In the genomic region with DNA sequence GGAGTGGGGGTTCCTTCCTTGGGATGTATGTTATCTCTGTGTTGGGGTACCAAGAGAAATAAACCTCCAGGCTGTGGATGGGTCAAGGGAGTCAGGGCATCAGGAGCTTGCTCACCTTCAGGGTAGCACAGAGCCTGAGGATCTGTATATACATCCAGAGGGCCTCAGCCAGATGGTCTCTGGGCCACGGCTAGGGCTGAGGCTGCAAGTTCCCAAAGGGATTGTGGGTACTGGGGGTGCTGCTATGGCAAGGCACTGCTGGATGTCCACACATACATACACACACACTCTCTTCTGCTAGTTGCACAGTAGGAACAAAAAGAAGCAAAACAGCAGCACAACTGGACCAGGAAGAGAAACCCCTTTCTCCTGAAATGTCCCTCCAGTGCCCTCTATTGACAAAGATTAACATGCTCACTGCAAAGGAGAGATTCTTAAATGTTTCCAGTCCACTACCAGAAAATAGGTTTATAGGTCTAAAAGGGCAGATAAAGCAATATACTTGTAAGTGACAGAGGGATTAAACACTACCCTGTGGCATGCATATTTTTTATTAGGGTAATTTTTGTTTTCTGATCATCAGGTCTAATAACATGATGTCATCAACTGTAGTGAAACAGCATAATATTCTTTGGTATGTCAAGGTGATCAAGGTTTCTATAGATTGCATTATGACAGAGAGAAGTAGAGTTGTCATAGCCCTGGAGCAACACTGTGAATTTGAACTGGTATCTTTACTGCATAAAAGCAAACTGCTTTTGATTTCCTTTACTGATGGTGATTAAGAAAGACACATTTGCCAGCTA, we compare ENCODE assay signal across 9 cellular contexts. TPM values are rescaled to one million over a fixed set of nuclear protein-coding genes. Genes with fewer than 3 reads are reported as not detected.
DNase-seq lines count a peak whose midpoint lies in the region; ATAC-seq and TF ChIP-seq lines count a peak whose summit lies in the region.
"Had no signal": no experiment of that assay in that cellular context is flagged by ENCODE, and none has a peak within 500 bp of the region (broad histone marks: within the 10 kb centered on the region; RNA-seq: fewer than 3 reads in every experiment).

No MANE protein-coding gene starts in this region.

- H3K4me1 ChIP-seq in body of pancreas, result no peaks in the 10 kb centered on the region
- H3K4me1 ChIP-seq: SJSA1 had no signal

- intact Hi-C loops in body of pancreas (cut with DNase I), result no loop called here

- no peak overlapping the region for H3K27ac Mint-ChIP-seq in activated naive CD4-positive, alpha-beta T cell treated with anti-CD3 and anti-CD28 coated beads, Interleukin-2, amount 50 U/mL, for 72 hours
- no peak overlapping the region for H3K27ac Mint-ChIP-seq in activated CD8-positive, alpha-beta memory T cell treated with anti-CD3 and anti-CD28 coated beads, Interleukin-2, amount 10 ng/mL, durations not matched to agents 7 days and 5 days

- H3K4me3 ChIP-seq in body of pancreas, result no peak overlapping the region
- H3K4me3 ChIP-seq: SJSA1 had no signal

- no peak overlapping the region for H3K4me3 Mint-ChIP-seq in activated CD8-positive, alpha-beta memory T cell treated with anti-CD3 and anti-CD28 coated beads, Interleukin-2, amount 10 ng/mL, durations not matched to agents 7 days and 5 days

- no peaks in the 10 kb centered on the region for H3K9me3 Mint-ChIP-seq in activated naive CD4-positive, alpha-beta T cell treated with anti-CD3 and anti-CD28 coated beads, Interleukin-2, amount 50 U/mL, for 72 hours
- H3K9me3 Mint-ChIP-seq in activated CD8-positive, alpha-beta memory T cell treated with anti-CD3 and anti-CD28 coated beads, Interleukin-2, amount 10 ng/mL, durations not matched to agents 7 days and 5 days (ENCODE audit: low read depth), result no peaks in the 10 kb centered on the region

- TF ChIP-seq CTCF in body of pancreas (IDR thresholded peaks at IDR 0.05), result peak in 5 of 7 experiments; percentile 23 to 56 (median 45)

- H3K27me3 ChIP-seq in body of pancreas, result no peaks in the 10 kb centered on the region
- H3K27me3 ChIP-seq: SJSA1 had no signal

- CTCF ChIA-PET in activated CD8-positive, alpha-beta memory T cell treated with anti-CD3 and anti-CD28 coated beads, Interleukin-2, amount 10 ng/mL, durations not matched to agents 7 days and 5 days (lab: Charles Lee), result no interaction called here

- H3K27ac ChIP-seq in body of pancreas, result no peak overlapping the region
- H3K27ac ChIP-seq: SJSA1 had no signal

- no peak for TF ChIP-seq POLR2A in body of pancreas (IDR thresholded peaks at IDR 0.05)

- H3K36me3 Mint-ChIP-seq in activated naive CD4-positive, alpha-beta T cell treated with anti-CD3 and anti-CD28 coated beads, Interleukin-2, amount 50 U/mL, for 72 hours, result no peaks in the 10 kb centered on the region
- H3K36me3 Mint-ChIP-seq in activated CD8-positive, alpha-beta memory T cell treated with anti-CD3 and anti-CD28 coated beads, Interleukin-2, amount 10 ng/mL, durations not matched to agents 7 days and 5 days, result no peaks in the 10 kb centered on the region

- H3K36me3 ChIP-seq in body of pancreas (replicated peaks in 1 of 2; ENCODE audit: insufficient read depth in 1 of 2, low read depth in 2 of 2), result no peaks in the 10 kb centered on the region
- H3K36me3 ChIP-seq: SJSA1 had no signal

- no peak for DNase-seq in body of pancreas
- peak; percentile 23 for DNase-seq in pons (ENCODE audit: low spot score)
- DNase-seq in activated naive CD4-positive, alpha-beta T cell treated with anti-CD3 and anti-CD28 coated beads, Interleukin-2, amount 50 U/mL, for 72 hours (ENCODE audit: low spot score in 2 of 2), result no peak
- no peak for DNase-seq in activated CD8-positive, alpha-beta memory T cell treated with anti-CD3 and anti-CD28 coated beads, Interleukin-2, amount 10 ng/mL, durations not matched to agents 7 days and 5 days
- DNase-seq in NCI-H1436 (lab: John Stamatoyannopoulos, UW), result no peak
- DNase-seq: left cardiac atrium had no signal

- H3K27me3 Mint-ChIP-seq in activated CD8-positive, alpha-beta memory T cell treated with anti-CD3 and anti-CD28 coated beads, Interleukin-2, amount 10 ng/mL, durations not matched to agents 7 days and 5 days, result no peaks in the 10 kb centered on the region

- H3K4me1 Mint-ChIP-seq in activated CD8-positive, alpha-beta memory T cell treated with anti-CD3 and anti-CD28 coated beads, Interleukin-2, amount 10 ng/mL, durations not matched to agents 7 days and 5 days, result no peaks in the 10 kb centered on the region

- no peaks in the 10 kb centered on the region for H3K9me3 ChIP-seq in body of pancreas
- H3K9me3 ChIP-seq: SJSA1 had no signal

- ATAC-seq in GM18511 (IDR thresholded peaks at IDR 0.05; ENCODE audit: unreplicated experiment), result peak; percentile 75
- ATAC-seq in HG03442 (IDR thresholded peaks at IDR 0.05; ENCODE audit: unreplicated experiment), result peak; percentile 55
- ATAC-seq in body of pancreas, result no peak
- ATAC-seq in activated naive CD4-positive, alpha-beta T cell treated with anti-CD3 and anti-CD28 coated beads, Interleukin-2, amount 50 U/mL, for 72 hours, result no peak
- ATAC-seq in activated CD8-positive, alpha-beta memory T cell treated with anti-CD3 and anti-CD28 coated beads, Interleukin-2, amount 10 ng/mL, durations not matched to agents 7 days and 5 days, result no peak

- 89 to 94% methylated on average over 1 of the region's 1 CpG for WGBS in body of pancreas, 2 donors

RNA-seq across cellular contexts. Expression of a gene that starts 56.3 kb away (rescaled TPM):
- 1 to 10 TPM; 4.6 to 9.6 TPM for total RNA-seq in body of pancreas
- total RNA-seq in activated naive CD4-positive, alpha-beta T cell treated with anti-CD3 and anti-CD28 coated beads, Interleukin-2, amount 50 U/mL, for 72 hours, result not detected
- total RNA-seq in activated CD8-positive, alpha-beta memory T cell treated with anti-CD3 and anti-CD28 coated beads, Interleukin-2, amount 10 ng/mL, durations not matched to agents 7 days and 5 days, result not detected

Comparison
In these comparisons a context has a peak if more than half of its experiments do, and no peak if none do; other contexts are left out.
1. ATAC-seq: peak in GM18511 (single experiment) and HG03442 (single experiment); none in body of pancreas (single experiment), activated naive CD4-positive, alpha-beta T cell treated with anti-CD3 and anti-CD28 coated beads, Interleukin-2, amount 50 U/mL, for 72 hours (0 of 2) and activated CD8-positive, alpha-beta memory T cell treated with anti-CD3 and anti-CD28 coated beads, Interleukin-2, amount 10 ng/mL, durations not matched to agents 7 days and 5 days (single experiment).
2. RNA of a gene that starts 56.3 kb away (total RNA-seq): 4.6 to 9.6 TPM in body of pancreas; not detected in activated naive CD4-positive, alpha-beta T cell treated with anti-CD3 and anti-CD28 coated beads, Interleukin-2, amount 50 U/mL, for 72 hours and not detected in activated CD8-positive, alpha-beta memory T cell treated with anti-CD3 and anti-CD28 coated beads, Interleukin-2, amount 10 ng/mL, durations not matched to agents 7 days and 5 days; every median in the first group is over 4 times any median in the second.